Comparison of ENCODE assay signal across 1 cellular context in the genomic region with DNA sequence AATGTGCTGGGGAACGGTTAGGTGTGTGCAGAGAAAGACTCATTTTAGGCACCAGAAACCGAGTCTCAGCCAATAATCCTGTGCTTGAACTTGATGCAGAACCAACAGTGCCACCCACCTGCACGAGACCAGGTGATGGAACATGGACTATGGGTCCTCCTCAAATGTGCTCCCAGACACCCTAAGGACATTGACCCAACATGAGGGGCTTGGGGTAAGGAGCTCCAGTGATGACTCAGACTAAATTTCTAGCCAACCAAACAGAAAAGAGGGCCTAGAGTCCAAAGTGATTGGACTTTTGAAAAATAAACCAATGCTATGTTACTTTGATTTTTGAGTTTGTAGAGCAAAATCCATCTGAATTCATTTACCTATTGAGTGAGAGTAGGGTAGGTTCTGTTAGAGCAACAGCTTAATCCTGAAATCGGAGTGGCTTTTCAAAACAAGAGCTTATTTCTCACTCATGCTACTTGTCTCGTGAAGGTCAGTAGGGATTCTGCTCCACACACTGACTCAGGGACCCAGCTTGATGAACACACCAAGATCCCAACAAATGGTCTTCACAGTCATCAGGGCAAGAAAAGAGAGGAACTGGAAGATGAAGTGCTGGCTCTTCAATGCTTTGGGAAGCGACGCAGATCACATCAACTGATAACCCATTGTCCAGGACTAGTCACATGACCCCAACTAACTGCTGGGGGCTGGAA.
TF ChIP-seq lines count a peak whose summit lies in the region.

No MANE protein-coding gene starts in this region.

TF ChIP-seq in WTC11, 78 proteins besides CTCF, POLR2A, EP300 and RAD21:
- TF ChIP-seq, protein P1, sequence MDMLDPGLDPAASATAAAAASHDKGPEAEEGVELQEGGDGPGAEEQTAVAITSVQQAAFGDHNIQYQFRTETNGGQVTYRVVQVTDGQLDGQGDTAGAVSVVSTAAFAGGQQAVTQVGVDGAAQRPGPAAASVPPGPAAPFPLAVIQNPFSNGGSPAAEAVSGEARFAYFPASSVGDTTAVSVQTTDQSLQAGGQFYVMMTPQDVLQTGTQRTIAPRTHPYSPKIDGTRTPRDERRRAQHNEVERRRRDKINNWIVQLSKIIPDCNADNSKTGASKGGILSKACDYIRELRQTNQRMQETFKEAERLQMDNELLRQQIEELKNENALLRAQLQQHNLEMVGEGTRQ (CRISPR knock-in tag; IDR thresholded peaks at IDR 0.05), result peak; percentile 49; the same call in 1 of the 2 replicates
- no peak for TF ChIP-seq HMGA2 (CRISPR knock-in tag; IDR thresholded peaks at IDR 0.05)
- TF ChIP-seq, protein P2, sequence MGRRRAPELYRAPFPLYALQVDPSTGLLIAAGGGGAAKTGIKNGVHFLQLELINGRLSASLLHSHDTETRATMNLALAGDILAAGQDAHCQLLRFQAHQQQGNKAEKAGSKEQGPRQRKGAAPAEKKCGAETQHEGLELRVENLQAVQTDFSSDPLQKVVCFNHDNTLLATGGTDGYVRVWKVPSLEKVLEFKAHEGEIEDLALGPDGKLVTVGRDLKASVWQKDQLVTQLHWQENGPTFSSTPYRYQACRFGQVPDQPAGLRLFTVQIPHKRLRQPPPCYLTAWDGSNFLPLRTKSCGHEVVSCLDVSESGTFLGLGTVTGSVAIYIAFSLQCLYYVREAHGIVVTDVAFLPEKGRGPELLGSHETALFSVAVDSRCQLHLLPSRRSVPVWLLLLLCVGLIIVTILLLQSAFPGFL (CRISPR knock-in tag; IDR thresholded peaks at IDR 0.05; ENCODE audit: borderline replicate concordance), result no peak
- no peak for TF ChIP-seq TEAD4 (CRISPR knock-in tag; IDR thresholded peaks at IDR 0.05)
- TF ChIP-seq SMAD3 (CRISPR knock-in tag; IDR thresholded peaks at IDR 0.05; ENCODE audit: borderline replicate concordance), result no peak
